14 cellular contexts compared by ENCODE assay signal in genomic region chr2:161171595-161171929, GRCh38. TPM values are rescaled to one million over a fixed set of nuclear protein-coding genes. Genes with fewer than 3 reads are reported as not detected.
DNase-seq lines count a peak whose midpoint lies in the region; ATAC-seq and TF ChIP-seq lines count a peak whose summit lies in the region.
"Had no signal": no experiment of that assay in that cellular context is flagged by ENCODE, and none has a peak within 500 bp of the region (broad histone marks: within the 10 kb centered on the region; RNA-seq: fewer than 3 reads in every experiment).

No MANE protein-coding gene starts in this region.

- peak overlapping the region; percentile 75 for H3K9ac ChIP-seq in OCI-LY3 (ENCODE audit: low read length)
- H3K9ac ChIP-seq: parathyroid adenoma had no signal

- H2AFZ ChIP-seq in OCI-LY3 (ENCODE audit: low read depth, low read length), result no peak overlapping the region
- H2AFZ ChIP-seq: parathyroid adenoma had no signal

- H4K20me1 ChIP-seq in OCI-LY3 (ENCODE audit: insufficient read depth, low read length), result peaks cover 61% of the 10 kb centered on the region

- peaks cover 0 to 11% of the 10 kb centered on the region in 2 donors for H3K4me1 ChIP-seq in breast epithelium
- peaks cover 90% of the 10 kb centered on the region for H3K4me1 ChIP-seq in OCI-LY3 (ENCODE audit: low read length)
- H3K4me1 ChIP-seq: parathyroid adenoma had no signal

- peak overlapping the region; percentile 46 for H3K4me3 Mint-ChIP-seq in MCF 10A (ENCODE audit: unreplicated experiment)

- peak overlapping the region; percentile 83 for H3K27ac Mint-ChIP-seq in MCF 10A (ENCODE audit: low read depth, unreplicated experiment)

- no peaks in the 10 kb centered on the region for H3K9me3 Mint-ChIP-seq in MCF 10A (ENCODE audit: unreplicated experiment)

- H3K36me3 ChIP-seq in breast epithelium, result no peaks in the 10 kb centered on the region
- peaks cover 57% of the 10 kb centered on the region for H3K36me3 ChIP-seq in OCI-LY3 (replicated peaks; ENCODE audit: low read depth, low read length)
- H3K36me3 ChIP-seq: cardiac muscle cell had no signal

- POLR2A ChIA-PET in MCF 10A (lab: Yijun Ruan, JAX), result interaction anchor here (0.6 to 3.8 kb wide), 6 partner anchors 11 to 91 kb away, joined by 3 to 38 read pairs (median 4); partner anchors contain the start of gene TANK

- TF ChIP-seq CTCF in MCF 10A (IDR thresholded peaks at IDR 0.05; ENCODE audit: unreplicated experiment) (no peak), breast epithelium (IDR thresholded peaks at IDR 0.05) (no peak), OCI-LY3 (IDR thresholded peaks at IDR 0.05; ENCODE audit: low read depth, low read length) (no peak)

- peaks cover 92% of the 10 kb centered on the region for H3K79me2 ChIP-seq in OCI-LY3 (ENCODE audit: low read length)

- TF ChIP-seq POLR2A in breast epithelium (IDR thresholded peaks at IDR 0.05), result no peak

- CTCF ChIA-PET in MCF 10A (lab: Yijun Ruan, JAX), result interaction anchor here (0.6 to 1.0 kb wide), 3 partner anchors 10 to 152 kb away, joined by 3 to 4 read pairs (median 3); no protein-coding TSS in a partner anchor

- intact Hi-C loops in MCF 10A (cut with micrococcal nuclease), result no loop called here
- intact Hi-C loops in breast epithelium (cut with DNase I; ENCODE audit: low total_unique reads), result no loop called here

- H3K4me3 ChIP-seq in breast epithelium (no peak overlapping the region), OCI-LY3 (ENCODE audit: low read length) (peak overlapping the region; percentile 67)
- H3K4me3 ChIP-seq: cardiac muscle cell, left ventricle myocardium inferior had no signal

- DNase-seq in MCF 10A (ENCODE audit: unreplicated experiment), result peak; percentile 49
- no peak for DNase-seq in breast epithelium (ENCODE audit: low spot score in 2 of 2)
- DNase-seq in fibroblast of gingiva (ENCODE audit: low read depth), result peak; percentile 3
- DNase-seq in iPS-NIHi11 (ENCODE audit: low spot score), result no peak
- DNase-seq in NCI-H226, result no peak
- DNase-seq in stimulated activated CD4-positive, alpha-beta T cell treated with anti-CD3 and anti-CD28 coated beads, Interleukin-15, amount 100 ng/mL, for 24 hours, result no peak
- no peak for DNase-seq in left lobe of liver (ENCODE audit: low spot score)
- DNase-seq: activated T-cell treated with anti-CD3 and anti-CD28 coated beads, Interleukin-2, amount 50 U/mL, for 48 hours; GOT3; KBM-7; left ventricle myocardium inferior had no signal

- no peaks in the 10 kb centered on the region for H3K27me3 Mint-ChIP-seq in MCF 10A (ENCODE audit: insufficient read depth, unreplicated experiment)

- BruUV-seq in MCF 10A (replicated peaks; lab: Mats Ljungman, UMichigan), result no TSS peak

- H3K27me3 ChIP-seq in breast epithelium (no peaks in the 10 kb centered on the region), OCI-LY3 (ENCODE audit: low read depth, low read length) (no peaks in the 10 kb centered on the region)
- H3K27me3 ChIP-seq: cardiac muscle cell had no signal

- peak overlapping the region; percentile 85 for H3K4me2 ChIP-seq in OCI-LY3 (ENCODE audit: low read length)

- no peak overlapping the region for H3K27ac ChIP-seq in breast epithelium
- H3K27ac ChIP-seq in OCI-LY3 (ENCODE audit: low read length), result peak overlapping the region; percentile 97
- H3K27ac ChIP-seq: cardiac muscle cell, left ventricle myocardium inferior, parathyroid adenoma had no signal

- no peak for ATAC-seq in left lobe of liver

- H3K9me3 ChIP-seq in breast epithelium, result no peaks in the 10 kb centered on the region
- H3K9me3 ChIP-seq in OCI-LY3 (ENCODE audit: insufficient read depth, low read length), result peaks cover 5% of the 10 kb centered on the region; the same call in 1 of the 2 replicates
- H3K9me3 ChIP-seq: left ventricle myocardium inferior had no signal

- H3K36me3 Mint-ChIP-seq in MCF 10A (ENCODE audit: insufficient read depth, unreplicated experiment), result peaks cover 35% of the 10 kb centered on the region

- H3K4me1 Mint-ChIP-seq in MCF 10A (ENCODE audit: insufficient read depth, unreplicated experiment), result peaks cover 47% of the 10 kb centered on the region

RNA-seq across cellular contexts. Expression of gene TANK, which starts 11.3 kb away (rescaled TPM):
- total RNA-seq in MCF 10A (2022), result 62.0 and 79.6 TPM in 2 replicates
- total RNA-seq in breast epithelium, result 100 to 1,000 TPM; 128 to 242 (median 166) TPM
- total RNA-seq in left lobe of liver, result 28.1 TPM

Comparison
In these comparisons a context has a peak if more than half of its experiments do, and no peak if none do; other contexts are left out.
1. DNase-seq: peak in MCF 10A (single experiment) and fibroblast of gingiva (single experiment); none in breast epithelium (0 of 2), iPS-NIHi11 (single experiment), NCI-H226 (single experiment), stimulated activated CD4-positive, alpha-beta T cell treated with anti-CD3 and anti-CD28 coated beads, Interleukin-15, amount 100 ng/mL, for 24 hours (single experiment) and left lobe of liver (single experiment).